In genomic region chr12:82358200-82359114, GRCh38 we compare ENCODE assay signal across 8 cellular contexts. TPM values are rescaled to one million over a fixed set of nuclear protein-coding genes. Genes with fewer than 3 reads are reported as not detected.
DNase-seq lines count a peak whose midpoint lies in the region; FAIRE-seq and TF ChIP-seq lines count a peak whose summit lies in the region.

Gene CCDC59, minus strand, starts transcription at chr12:82358387. Its CDS starts 11 bp downstream, at chr12:82358376.
Gene METTL25, plus strand, starts transcription at chr12:82358529. Its CDS starts 37 bp downstream, at chr12:82358566.

- BruUV-seq in Caco-2 (replicated peaks; lab: Mats Ljungman, UMichigan) = no TSS peak

- H3K79me2 ChIP-seq in H1 (ENCODE audit: control insufficient read depth in 1 of 2, insufficient read depth in 2 of 2, low read length in 2 of 2) = peaks cover 3 to 63% of the 10 kb centered on the region in 2 experiments; a peak in 3 of 4 replicates

- TF ChIP-seq CTCF in Caco-2 (IDR thresholded peaks at IDR 0.05; ENCODE audit: insufficient read depth in 1 of 2, low read depth in 1 of 2, low read length in 1 of 2, severe bottlenecking in 1 of 2, unreplicated experiment in 1 of 2) (peak; percentile 96 to 97), GM20000 (IDR thresholded peaks at IDR 0.05; ENCODE audit: extremely low read depth, missing control alignments) (peak; percentile 69), H1 (IDR thresholded peaks at IDR 0.05; ENCODE audit: control extremely low read depth in 1 of 3, insufficient read depth in 1 of 3, low read depth in 1 of 3, low read length in 3 of 3) (peak; percentile 66 to 95 (median 88))

- H3K56ac ChIP-seq in H1 (replicated peaks; ENCODE audit: insufficient read length, low read depth, low read length) = peak within 1 kb of the TSS; percentile 99

- H3K27ac ChIP-seq in H1 (ENCODE audit: low read depth, low read length) = peak within 1 kb of the TSS; percentile 98
- peak within 1 kb of the TSS; percentile 99 for H3K27ac ChIP-seq in mesenchymal stem cell (ENCODE audit: low read length, poor library complexity, severe bottlenecking)

- no peaks in the 10 kb centered on the region for H3K79me1 ChIP-seq in H1 (ENCODE audit: low read depth, low read length)
- peaks cover 24% of the 10 kb centered on the region for H3K79me1 ChIP-seq in mesenchymal stem cell (replicated peaks; ENCODE audit: low read length, poor library complexity, severe bottlenecking)

- intact Hi-C loops in Caco-2 (cut with micrococcal nuclease; ENCODE audit: unreplicated experiment) = loop anchor here (1.0 kb wide), 1 partner anchor 714 kb away; no protein-coding TSS in a partner anchor

- POLR2A ChIA-PET in Caco-2 (lab: Charles Lee) (interaction anchor here (0.5 to 1.2 kb wide), 4 partner anchors 13 to 368 kb away, joined by 3 to 4 read pairs (median 3); no protein-coding TSS in a partner anchor), H1 (lab: Charles Lee; ENCODE audit: partially characterized antibody) (interaction anchor here (0.6 to 2.4 kb wide), 16 partner anchors 9 to 328 kb away, joined by 3 to 19 read pairs (median 4); no protein-coding TSS in a partner anchor)

- peaks cover 3% of the 10 kb centered on the region for H3K23me2 ChIP-seq in H1 (ENCODE audit: low read depth, low read length)

- H3K36me3 ChIP-seq in Caco-2 (ENCODE audit: control insufficient read depth, insufficient read depth, low read length) = no peaks in the 10 kb centered on the region
- peaks cover 8 to 28% (median 16%) of the 10 kb centered on the region in 4 experiments; a peak in 5 of 8 replicates for H3K36me3 ChIP-seq in H1 (ENCODE audit: control insufficient read depth in 2 of 4, insufficient read depth in 4 of 4, low read length in 3 of 4)
- H3K36me3 ChIP-seq in mesenchymal stem cell (ENCODE audit: control insufficient read depth in 1 of 2, insufficient read depth in 2 of 2, low read depth in 1 of 2, low read length in 2 of 2) = peaks cover 5 to 35% of the 10 kb centered on the region in 2 experiments

- H3K27me3 Mint-ChIP-seq in Caco-2 (ENCODE audit: insufficient read depth, unreplicated experiment) = no peaks in the 10 kb centered on the region

- H2BK5ac ChIP-seq in H1 (ENCODE audit: low read depth, low read length) = peak within 1 kb of the TSS; percentile 98
- peak within 1 kb of the TSS; percentile 100 for H2BK5ac ChIP-seq in mesenchymal stem cell (ENCODE audit: low read depth, low read length, poor library complexity, severe bottlenecking)

- CTCF ChIA-PET in Caco-2 (lab: Charles Lee) (interaction anchor here (0.7 to 1.0 kb wide), 3 partner anchors 27 to 131 kb away, joined by 3 to 4 read pairs (median 4); no protein-coding TSS in a partner anchor), H1 (lab: Charles Lee; ENCODE audit: partially characterized antibody) (interaction anchor here (0.6 to 3.6 kb wide), 31 partner anchors 9 to 908 kb away, joined by 3 to 18 read pairs (median 4); no protein-coding TSS in a partner anchor)

- peaks cover 35% of the 10 kb centered on the region for H3K36me3 Mint-ChIP-seq in Caco-2 (ENCODE audit: insufficient read depth, unreplicated experiment)

- TF ChIP-seq RAD21 in H1 (IDR thresholded peaks at IDR 0.05 in 1 of 2, conservative IDR thresholded peaks at IDR 0.05 in 1 of 2; ENCODE audit: low read depth in 2 of 2, low read length in 2 of 2) = peak; percentile 44 to 47

- no peak within 1 kb of the TSS for H3K23ac ChIP-seq in H1 (ENCODE audit: insufficient read length)
- no peak within 1 kb of the TSS for H3K23ac ChIP-seq in mesenchymal stem cell (ENCODE audit: low read length in 2 of 2)

- peaks cover 6% of the 10 kb centered on the region for H3K4me1 Mint-ChIP-seq in Caco-2 (ENCODE audit: low read depth, unreplicated experiment)

- 2% methylated on average over 61 of the region's 61 CpGs; no CpG with 5 or more reads in 1 of the 2 experiments for WGBS in H1 (ENCODE audit: extremely low coverage in 1 of 2, insufficient coverage in 1 of 2, insufficient read length in 1 of 2, insufficient replicate concordance in 2 of 2, low coverage in 1 of 2, low lambda C conversion rate in 2 of 2, missing lambda C conversion rate in 1 of 2), 2 experiments
- under 1% methylated on average over 61 of the region's 61 CpGs for whole genome bisulfite sequencing in mesenchymal stem cell

- H3K4me3 Mint-ChIP-seq in Caco-2 (ENCODE audit: unreplicated experiment) = peak within 1 kb of the TSS; percentile 99

- H2BK15ac ChIP-seq in H1 (ENCODE audit: low read length) = peak within 1 kb of the TSS; percentile 97; the same call in 1 of the 2 replicates
- peak within 1 kb of the TSS; percentile 5 for H2BK15ac ChIP-seq in mesenchymal stem cell (ENCODE audit: low read depth, poor library complexity, severe bottlenecking)

- peak; percentile 95 to 96 for DNase-seq in Caco-2
- DNase-seq in GM20000 (ENCODE audit: low spot score) = peak; percentile 91
- peak; percentile 97 for DNase-seq in HT-29 (ENCODE audit: low spot score)
- peak; percentile 85 for DNase-seq in NK-92 treated with Interleukin-12 subunit alpha and Interleukin-12 subunit beta, amount 100 ng/mL, for 24 hours (lab: John Stamatoyannopoulos, UW)
- DNase-seq in activated CD8-positive, alpha-beta memory T cell treated with anti-CD3 and anti-CD28 coated beads for 48 hours (ENCODE audit: low read depth in 2 of 3, low spot score in 2 of 3) = peak; percentile 90 to 96 (median 93)
- peak; percentile 95 to 98 for DNase-seq in H1 (ENCODE audit: low read depth in 1 of 2, low spot score in 2 of 2)
- peak; percentile 99 for DNase-seq in mesenchymal stem cell
- peak; percentile 95 for DNase-seq in stimulated activated CD8-positive, alpha-beta memory T cell treated with anti-CD3 and anti-CD28 coated beads, Interleukin-12 subunit alpha, Interleukin-12 subunit beta, amount 100 ng/mL, for 4 hours (ENCODE audit: low read depth)

- peak within 1 kb of the TSS; percentile 84 for H3K4me3 ChIP-seq in Caco-2 (ENCODE audit: low read depth, low read length)
- peak within 1 kb of the TSS; percentile 80 to 100 (median 98) for H3K4me3 ChIP-seq in H1 (ENCODE audit: extremely low read depth in 1 of 4, insufficient read depth in 2 of 4, low read depth in 3 of 4, low read length in 4 of 4)
- peak within 1 kb of the TSS; percentile 89 to 97 for H3K4me3 ChIP-seq in mesenchymal stem cell (ENCODE audit: insufficient read depth in 1 of 2, low read depth in 1 of 2, low read length in 2 of 2)

- peak within 1 kb of the TSS; percentile 96 for H2BK120ac ChIP-seq in H1 (replicated peaks; ENCODE audit: low read depth, low read length)
- H2BK120ac ChIP-seq in mesenchymal stem cell (ENCODE audit: low read depth, low read length) = peak within 1 kb of the TSS; percentile 82

- H3K4ac ChIP-seq in H1 (replicated peaks; ENCODE audit: insufficient read length, low read depth, low read length) = peak within 1 kb of the TSS; percentile 65
- peak within 1 kb of the TSS; percentile 90 to 98 for H3K4ac ChIP-seq in mesenchymal stem cell (ENCODE audit: low read depth in 1 of 2, low read length in 2 of 2)

- peak; percentile 89 to 96 for TF ChIP-seq POLR2A in H1 (IDR thresholded peaks at IDR 0.05; ENCODE audit: control extremely low read depth in 1 of 2, low read depth in 2 of 2, low read length in 2 of 2)

- H4K91ac ChIP-seq in H1 (replicated peaks; ENCODE audit: insufficient read length, low read length) (peak within 1 kb of the TSS; percentile 94), mesenchymal stem cell (ENCODE audit: low read length) (peak within 1 kb of the TSS; percentile 100)

- H3K9me3 ChIP-seq in Caco-2 (no peaks in the 10 kb centered on the region), H1 (ENCODE audit: insufficient read depth in 2 of 2, low read depth in 1 of 2, low read length in 1 of 2) (no peaks in the 10 kb centered on the region; a peak in 1 of 4 replicates), mesenchymal stem cell (ENCODE audit: control insufficient read depth, low read length) (no peaks in the 10 kb centered on the region)

- H3K27me3 ChIP-seq in Caco-2 (replicated peaks; ENCODE audit: control insufficient read depth, insufficient read depth, low read length) (no peaks in the 10 kb centered on the region), H1 (replicated peaks in 1 of 4; ENCODE audit: control insufficient read depth in 3 of 4, extremely low read depth in 1 of 4, insufficient read depth in 3 of 4, low read length in 3 of 4) (no peaks in the 10 kb centered on the region), mesenchymal stem cell (ENCODE audit: control insufficient read depth in 1 of 2, insufficient read depth in 1 of 2, low read length in 2 of 2) (no peaks in the 10 kb centered on the region)

- no peaks in the 10 kb centered on the region for H4K20me1 ChIP-seq in H1 (replicated peaks in 1 of 2; ENCODE audit: control insufficient read depth in 1 of 2, insufficient read depth in 2 of 2, low read length in 2 of 2)

- H3K9ac ChIP-seq in H1 (replicated peaks in 1 of 4; ENCODE audit: extremely low read depth in 1 of 4, low read depth in 3 of 4, low read length in 3 of 4) (peak within 1 kb of the TSS; percentile 93 to 100 (median 98)), mesenchymal stem cell (ENCODE audit: low read length) (peak within 1 kb of the TSS; percentile 99)

- H3K9me3 Mint-ChIP-seq in Caco-2 (ENCODE audit: unreplicated experiment) = no peaks in the 10 kb centered on the region

- H4K5ac ChIP-seq in H1 (ENCODE audit: insufficient read length, low read depth, low read length) = peak within 1 kb of the TSS; percentile 99

- peak within 1 kb of the TSS; percentile 100 for H3K27ac Mint-ChIP-seq in Caco-2 (ENCODE audit: unreplicated experiment)

- H3K4me2 ChIP-seq in H1 (ENCODE audit: insufficient read depth in 1 of 2, low read depth in 2 of 2, low read length in 2 of 2) = peak within 1 kb of the TSS; percentile 48 to 73
- H3K4me2 ChIP-seq in mesenchymal stem cell (ENCODE audit: low read length, poor library complexity, severe bottlenecking) = peak within 1 kb of the TSS; percentile 88

- H3K14ac ChIP-seq in H1 (ENCODE audit: insufficient read length) = no peak within 1 kb of the TSS
- H3K14ac ChIP-seq in mesenchymal stem cell (ENCODE audit: low read length in 2 of 2) = peak within 1 kb of the TSS in 1 of 2 experiments; percentile 100

- H2BK12ac ChIP-seq in H1 (ENCODE audit: low read depth, low read length) = peak within 1 kb of the TSS; percentile 90
- peak within 1 kb of the TSS in 1 of 2 experiments; percentile 83 for H2BK12ac ChIP-seq in mesenchymal stem cell (ENCODE audit: low read length in 2 of 2)

- H3K18ac ChIP-seq in H1 (ENCODE audit: extremely low read depth, low read length) (peak within 1 kb of the TSS; percentile 89), mesenchymal stem cell (ENCODE audit: low read depth in 1 of 2, low read length in 2 of 2) (peak within 1 kb of the TSS; percentile 100)

- peak within 1 kb of the TSS; percentile 100; the same call in 1 of the 2 replicates for H2AFZ ChIP-seq in H1 (ENCODE audit: low read length)
- peak within 1 kb of the TSS; percentile 98 for H2AFZ ChIP-seq in mesenchymal stem cell (ENCODE audit: low read depth, low read length)

- peak in 1 of 2 experiments; percentile 85; a peak in 1 of 3 replicates for TF ChIP-seq EP300 in H1 (IDR thresholded peaks at IDR 0.05; ENCODE audit: borderline replicate concordance in 1 of 2, low read depth in 2 of 2, low read length in 2 of 2)

- FAIRE-seq in H1 (lab: Jason Lieb, UNC) = peak; percentile 36

- H3K4me1 ChIP-seq in Caco-2 (no peaks in the 10 kb centered on the region; the same call in 1 of the 2 replicates), H1 (replicated peaks in 1 of 4; ENCODE audit: control insufficient read depth in 3 of 4, insufficient read depth in 4 of 4, low read length in 3 of 4) (peaks cover 0 to 4% (median under 1%) of the 10 kb centered on the region in 4 experiments; a peak in 3 of 7 replicates), mesenchymal stem cell (ENCODE audit: control insufficient read depth, insufficient read depth, low read depth, low read length) (peaks cover 2% of the 10 kb centered on the region)

- H4K8ac ChIP-seq in H1 (ENCODE audit: extremely low read depth, insufficient read depth, low read length) = peak within 1 kb of the TSS; percentile 100
- H4K8ac ChIP-seq in mesenchymal stem cell (ENCODE audit: low read length) = peak within 1 kb of the TSS; percentile 99

- peak within 1 kb of the TSS; percentile 53; the same call in 1 of the 2 replicates for H2BK20ac ChIP-seq in H1 (ENCODE audit: low read length)

- no peak within 1 kb of the TSS; the same call in 1 of the 2 replicates for H2AK5ac ChIP-seq in H1 (ENCODE audit: low read depth, low read length)
- H2AK5ac ChIP-seq in mesenchymal stem cell (ENCODE audit: low read length, severe bottlenecking) = no peak within 1 kb of the TSS

RNA-seq across cellular contexts. Expression of gene CCDC59, which starts in this region (rescaled TPM):
- total RNA-seq in Caco-2 (2022) = 57.0 and 58.5 TPM in 2 replicates
- total RNA-seq in HT-29 (2014; rRNA removed; shearing (Covaris generic)) = 29.4 and 40.8 TPM in 2 replicates
- total RNA-seq in H1 (2021; fragmentation: NEBNext Ultra II Directional; extraction: Animal tissue kit (Norgen Biotek cat#: 25700)) = 54.0 and 59.1 TPM in 2 replicates
- polyA plus RNA-seq in H1 (2011; rRNA removed) = 8.6 and 11.6 TPM in 2 replicates
- 30.9 TPM for polyA plus RNA-seq in H1 (2011; cell fraction: cytosol; rRNA removed)
- 7.4 TPM for polyA plus RNA-seq in H1 (2011; cell fraction: nucleus; rRNA removed)
- polyA plus RNA-seq in H1 (2012, experiment 1 of 2) = 33.4 to 52.3 TPM (median 38.9 TPM) in 4 replicates
- polyA plus RNA-seq in H1 (2012, experiment 2 of 2) = 4.0 TPM
- 115 TPM for polyA plus RNA-seq in H1 (2013, experiment 1 of 2)
- polyA plus RNA-seq in H1 (2013, experiment 2 of 2) = 110 TPM
- polyA minus RNA-seq in H1 (2011; rRNA and poly(A)+ RNA removed) = 5.2 and 6.6 TPM in 2 replicates
- 9.2 TPM for polyA minus RNA-seq in H1 (2011; cell fraction: cytosol; rRNA and poly(A)+ RNA removed)
- 30.6 TPM for polyA minus RNA-seq in H1 (2011; cell fraction: nucleus; rRNA and poly(A)+ RNA removed)
- polyA plus RNA-seq in mesenchymal stem cell (2013, experiment 1 of 2) = 60.6 TPM
- polyA plus RNA-seq in mesenchymal stem cell (2013, experiment 2 of 2) = 60.3 TPM

RNA-seq across cellular contexts. Expression of gene METTL25, which starts in this region (rescaled TPM):
- total RNA-seq in Caco-2 (2022) = 8.0 and 8.4 TPM in 2 replicates
- 4.4 and 8.0 TPM in 2 replicates for total RNA-seq in HT-29 (2014; rRNA removed; shearing (Covaris generic))
- 8.3 and 10.8 TPM in 2 replicates for total RNA-seq in H1 (2021; fragmentation: NEBNext Ultra II Directional; extraction: Animal tissue kit (Norgen Biotek cat#: 25700))
- 2.1 and 2.4 TPM in 2 replicates for polyA plus RNA-seq in H1 (2011; rRNA removed)
- 5.1 TPM for polyA plus RNA-seq in H1 (2011; cell fraction: cytosol; rRNA removed)
- 8.2 TPM for polyA plus RNA-seq in H1 (2011; cell fraction: nucleus; rRNA removed)
- 5.3 to 8.7 TPM (median 6.4 TPM) in 4 replicates for polyA plus RNA-seq in H1 (2012, experiment 1 of 2)
- 1.2 TPM for polyA plus RNA-seq in H1 (2012, experiment 2 of 2)
- polyA plus RNA-seq in H1 (2013, experiment 1 of 2) = 6.5 TPM
- polyA plus RNA-seq in H1 (2013, experiment 2 of 2) = 5.4 TPM
- 8.6 and 9.4 TPM in 2 replicates for polyA minus RNA-seq in H1 (2011; rRNA and poly(A)+ RNA removed)
- polyA minus RNA-seq in H1 (2011; cell fraction: cytosol; rRNA and poly(A)+ RNA removed) = 5.9 TPM
- polyA minus RNA-seq in H1 (2011; cell fraction: nucleus; rRNA and poly(A)+ RNA removed) = 22.9 TPM
- 5.0 TPM for polyA plus RNA-seq in mesenchymal stem cell (2013, experiment 1 of 2)
- 5.5 TPM for polyA plus RNA-seq in mesenchymal stem cell (2013, experiment 2 of 2)

Comparison
In these comparisons a context has a peak if more than half of its experiments do, and no peak if none do; other contexts are left out.
1. Peak in every context shown above with its lines: DNase-seq, H3K4me3 ChIP-seq and H3K27ac ChIP-seq.